ENCODE assay signal across 11 cellular contexts in genomic region chr11:305834-306211, GRCh38. TPM values are rescaled to one million over a fixed set of nuclear protein-coding genes. Genes with fewer than 3 reads are reported as not detected.
DNase-seq lines count a peak whose midpoint lies in the region; ATAC-seq and TF ChIP-seq lines count a peak whose summit lies in the region.
"Had no signal": no experiment of that assay in that cellular context is flagged by ENCODE, and none has a peak within 500 bp of the region (broad histone marks: within the 10 kb centered on the region; RNA-seq: fewer than 3 reads in every experiment).

No MANE protein-coding gene starts in this region.

- H3K36me3 ChIP-seq in right atrium auricular region (no peaks in the 10 kb centered on the region), lower lobe of right lung (no peaks in the 10 kb centered on the region), upper lobe of right lung (no peaks in the 10 kb centered on the region)
- H3K36me3 ChIP-seq: esophagus squamous epithelium had no signal

- H3K4me3 ChIP-seq in right atrium auricular region (no peak overlapping the region), lower lobe of right lung (no peak overlapping the region), upper lobe of right lung (no peak overlapping the region)
- H3K4me3 ChIP-seq: esophagus squamous epithelium had no signal

- peak; percentile 5 for DNase-seq in Right ventricle myocardium superior
- DNase-seq in right atrium auricular region (ENCODE audit: low spot score), result no peak
- no peak for DNase-seq in lower lobe of right lung
- no peak for DNase-seq in upper lobe of right lung
- no peak for DNase-seq in left lobe of liver (ENCODE audit: low spot score)
- no peak for DNase-seq in NOMO-1 treated with DMSO at 0.1 percent for 48 hours (lab: John Stamatoyannopoulos, UW; ENCODE audit: unreplicated experiment)
- DNase-seq: activated T-cell treated with anti-CD3 and anti-CD28 coated beads, Interleukin-2, amount 50 U/mL, for 1 hour; esophagus squamous epithelium; NCI-H2171 had no signal

- intact Hi-C loops in Right ventricle myocardium superior (cut with DNase I), result no loop called here
- intact Hi-C loops in lower lobe of right lung (cut with DNase I), result loop anchor here (10.0 kb wide), 1 partner anchor 49 kb away; no protein-coding TSS in a partner anchor
- intact Hi-C loops in upper lobe of right lung (cut with DNase I), result no loop called here

- no peaks in the 10 kb centered on the region for H3K9me3 ChIP-seq in right atrium auricular region
- no peaks in the 10 kb centered on the region for H3K9me3 ChIP-seq in lower lobe of right lung
- H3K9me3 ChIP-seq in upper lobe of right lung, result no peaks in the 10 kb centered on the region
- H3K9me3 ChIP-seq: esophagus squamous epithelium had no signal

- no peak for TF ChIP-seq CTCF in right atrium auricular region (IDR thresholded peaks at IDR 0.05)
- no peak for TF ChIP-seq CTCF in lower lobe of right lung (IDR thresholded peaks at IDR 0.05)
- no peak for TF ChIP-seq CTCF in upper lobe of right lung (IDR thresholded peaks at IDR 0.05)

- H3K27ac ChIP-seq in right atrium auricular region, result peak overlapping the region in 1 of 2 donors; percentile 87
- H3K27ac ChIP-seq in lower lobe of right lung, result peak overlapping the region; percentile 88
- H3K27ac ChIP-seq in upper lobe of right lung, result peak overlapping the region; percentile 89

- H3K4me1 ChIP-seq in right atrium auricular region, result peaks cover 0 to 7% of the 10 kb centered on the region in 2 donors
- peaks cover 33% of the 10 kb centered on the region for H3K4me1 ChIP-seq in lower lobe of right lung
- H3K4me1 ChIP-seq in upper lobe of right lung, result peaks cover 25% of the 10 kb centered on the region

- H3K27me3 ChIP-seq in right atrium auricular region (no peaks in the 10 kb centered on the region), lower lobe of right lung (ENCODE audit: low read depth) (peaks cover 5% of the 10 kb centered on the region), upper lobe of right lung (no peaks in the 10 kb centered on the region)

- ATAC-seq in Right ventricle myocardium superior (ENCODE audit: poor library complexity) (no peak), lower lobe of right lung (no peak), upper lobe of right lung (no peak), left lobe of liver (no peak)

RNA-seq across cellular contexts. Expression of gene IFITM2, which starts 1.8 kb away (rescaled TPM):
- total RNA-seq in Right ventricle myocardium superior, result 194 TPM
- total RNA-seq in right atrium auricular region, result 100 to 1,000 TPM; 120 to 296 TPM
- total RNA-seq in lower lobe of right lung, result 607 TPM
- total RNA-seq in upper lobe of right lung, result 521 TPM
- total RNA-seq in left lobe of liver, result 354 TPM

RNA-seq across cellular contexts. Expression of gene IFITM5, which starts 6.5 kb away (rescaled TPM):
- total RNA-seq in Right ventricle myocardium superior (not detected), right atrium auricular region (not detected), lower lobe of right lung (not detected), upper lobe of right lung (not detected), left lobe of liver (not detected)
- total RNA-seq: esophagus squamous epithelium, M059J, omental fat pad had no signal

RNA-seq across cellular contexts. Expression of gene IFITM1, which starts 8.0 kb away (rescaled TPM):
- total RNA-seq in Right ventricle myocardium superior (83.1 TPM), right atrium auricular region (100 to 1,000 TPM in 1 of 2 donors, 10 to 100 TPM in 1; 82.3 to 241 TPM), lower lobe of right lung (128 TPM), upper lobe of right lung (128 TPM), left lobe of liver (29.2 TPM)

RNA-seq across cellular contexts. Expression of gene IFITM3, which starts 14.8 kb away (rescaled TPM):
- total RNA-seq in Right ventricle myocardium superior, result 287 TPM
- 100 to 1,000 TPM; 156 to 372 TPM for total RNA-seq in right atrium auricular region
- total RNA-seq in lower lobe of right lung, result 767 TPM
- 692 TPM for total RNA-seq in upper lobe of right lung
- total RNA-seq in left lobe of liver, result 488 TPM

RNA-seq across cellular contexts. Expression of gene PGGHG, which starts 16.9 kb away (rescaled TPM):
- 6.1 TPM for total RNA-seq in Right ventricle myocardium superior
- total RNA-seq in right atrium auricular region, result 1 to 10 TPM; 4.9 to 9.4 TPM
- 163 TPM for total RNA-seq in lower lobe of right lung
- total RNA-seq in upper lobe of right lung, result 105 TPM
- total RNA-seq in left lobe of liver, result 37.0 TPM
